9 cellular contexts compared by ENCODE assay signal in genomic region chr3:12394516-12395271, GRCh38.
DNase-seq lines count a peak whose midpoint lies in the region; ATAC-seq and TF ChIP-seq lines count a peak whose summit lies in the region.
"Had no signal": no experiment of that assay in that cellular context is flagged by ENCODE, and none has a peak within 500 bp of the region (broad histone marks: within the 10 kb centered on the region; RNA-seq: fewer than 3 reads in every experiment).

No MANE protein-coding gene starts in this region.

- no peaks in the 10 kb centered on the region for H4K20me1 ChIP-seq in Loucy (ENCODE audit: insufficient read depth, low read length, poor library complexity, severe bottlenecking)

- H3K23ac ChIP-seq in mesenchymal stem cell (ENCODE audit: low read length in 2 of 2), result no peak overlapping the region

- no peak overlapping the region for H3K18ac ChIP-seq in mesenchymal stem cell (ENCODE audit: low read depth in 1 of 2, low read length in 2 of 2)

- H3K36me3 Mint-ChIP-seq in activated CD4-positive, alpha-beta T cell treated with anti-CD3 and anti-CD28 coated beads for 36 hours (ENCODE audit: low read depth), result no peaks in the 10 kb centered on the region
- no peaks in the 10 kb centered on the region for H3K36me3 Mint-ChIP-seq in activated CD4-positive, alpha-beta T cell treated with anti-CD3 and anti-CD28 coated beads, Interleukin-2, amount 10 ng/mL, durations not matched to agents 24 days and 14 days (ENCODE audit: low read depth)

- POLR2A ChIA-PET in activated CD4-positive, alpha-beta T cell treated with anti-CD3 and anti-CD28 coated beads for 36 hours (lab: Charles Lee), result no interaction called here
- POLR2A ChIA-PET in HEK293 (lab: Yijun Ruan, JAX), result no interaction called here

- H4K8ac ChIP-seq in mesenchymal stem cell (ENCODE audit: low read length), result no peak overlapping the region

- H3K27ac ChIP-seq in HEK293 (ENCODE audit: extremely low read depth, low read depth, low read length) (no peak overlapping the region), mesenchymal stem cell (ENCODE audit: low read length, poor library complexity, severe bottlenecking) (no peak overlapping the region)

- H2BK5ac ChIP-seq in mesenchymal stem cell (ENCODE audit: low read depth, low read length, poor library complexity, severe bottlenecking), result no peak overlapping the region

- H2BK15ac ChIP-seq in mesenchymal stem cell (ENCODE audit: low read depth, poor library complexity, severe bottlenecking), result no peak overlapping the region

- WGBS in mesenchymal stem cell, result 100% methylated on average over 2 of the region's 4 CpGs

- H2BK120ac ChIP-seq in mesenchymal stem cell (ENCODE audit: low read depth, low read length), result no peak overlapping the region

- H3K4me3 ChIP-seq in HEK293 (ENCODE audit: low read depth, low read length) (no peak overlapping the region), Loucy (ENCODE audit: low read length, poor library complexity, severe bottlenecking) (no peak overlapping the region), mesenchymal stem cell (ENCODE audit: insufficient read depth in 1 of 2, low read depth in 1 of 2, low read length in 2 of 2) (peak overlapping the region in 1 of 2 experiments; percentile 41)

- peak overlapping the region; percentile 23 for H3K4me3 Mint-ChIP-seq in activated CD4-positive, alpha-beta T cell treated with anti-CD3 and anti-CD28 coated beads for 36 hours
- no peak overlapping the region for H3K4me3 Mint-ChIP-seq in activated CD4-positive, alpha-beta T cell treated with anti-CD3 and anti-CD28 coated beads, Interleukin-2, amount 10 ng/mL, durations not matched to agents 24 days and 14 days

- no peak overlapping the region for H4K91ac ChIP-seq in mesenchymal stem cell (ENCODE audit: low read length)

- H3K27ac Mint-ChIP-seq in activated CD4-positive, alpha-beta T cell treated with anti-CD3 and anti-CD28 coated beads for 36 hours, result no peak overlapping the region
- no peak overlapping the region for H3K27ac Mint-ChIP-seq in activated CD4-positive, alpha-beta T cell treated with anti-CD3 and anti-CD28 coated beads, Interleukin-2, amount 10 ng/mL, durations not matched to agents 24 days and 14 days

- H2AK5ac ChIP-seq in mesenchymal stem cell (ENCODE audit: low read length, severe bottlenecking), result no peak overlapping the region

- H3K4me2 ChIP-seq in Loucy (ENCODE audit: low read depth, low read length, poor library complexity, severe bottlenecking) (peak overlapping the region; percentile 17), mesenchymal stem cell (ENCODE audit: low read length, poor library complexity, severe bottlenecking) (no peak overlapping the region)

- CTCF ChIA-PET in activated CD4-positive, alpha-beta T cell treated with anti-CD3 and anti-CD28 coated beads for 36 hours (lab: Charles Lee), result interaction anchor here (1.0 to 2.2 kb wide), 5 partner anchors 13 to 275 kb away, joined by 3 to 9 read pairs (median 4); no protein-coding TSS in a partner anchor
- CTCF ChIA-PET in HEK293 (lab: Yijun Ruan, JAX), result no interaction called here

- no peaks in the 10 kb centered on the region for H3K9me3 Mint-ChIP-seq in activated CD4-positive, alpha-beta T cell treated with anti-CD3 and anti-CD28 coated beads for 36 hours (ENCODE audit: low read depth)
- H3K9me3 Mint-ChIP-seq in activated CD4-positive, alpha-beta T cell treated with anti-CD3 and anti-CD28 coated beads, Interleukin-2, amount 10 ng/mL, durations not matched to agents 24 days and 14 days, result no peaks in the 10 kb centered on the region

- H3K79me1 ChIP-seq in mesenchymal stem cell (replicated peaks; ENCODE audit: low read length, poor library complexity, severe bottlenecking), result peaks cover 3% of the 10 kb centered on the region

- H3K4me1 Mint-ChIP-seq in activated CD4-positive, alpha-beta T cell treated with anti-CD3 and anti-CD28 coated beads for 36 hours, result peaks cover 22% of the 10 kb centered on the region
- H3K4me1 Mint-ChIP-seq in activated CD4-positive, alpha-beta T cell treated with anti-CD3 and anti-CD28 coated beads, Interleukin-2, amount 10 ng/mL, durations not matched to agents 24 days and 14 days, result peaks cover 9% of the 10 kb centered on the region

- no peak for TF ChIP-seq CTCF in HEK293 (tag by site-specific recombination; IDR thresholded peaks at IDR 0.05)
- no peak for TF ChIP-seq CTCF in Loucy (conservative IDR thresholded peaks at IDR 0.05; ENCODE audit: low read length)

- H3F3A ChIP-seq in Loucy (ENCODE audit: low read depth), result no peaks in the 10 kb centered on the region

- H3K36me3 ChIP-seq in HEK293 (ENCODE audit: control insufficient read depth in 2 of 2, insufficient read depth in 1 of 2, low read length in 2 of 2) (no peaks in the 10 kb centered on the region), Loucy (ENCODE audit: insufficient read depth, low read length) (no peaks in the 10 kb centered on the region), mesenchymal stem cell (ENCODE audit: control insufficient read depth in 1 of 2, insufficient read depth in 2 of 2, low read depth in 1 of 2, low read length in 2 of 2) (peaks cover 0 to 28% of the 10 kb centered on the region in 2 experiments)

- H3K9me3 ChIP-seq in HEK293 (ENCODE audit: control insufficient read depth, insufficient read depth, low read depth, low read length) (no peaks in the 10 kb centered on the region), Loucy (ENCODE audit: insufficient read depth, low read depth, low read length) (no peaks in the 10 kb centered on the region), mesenchymal stem cell (ENCODE audit: control insufficient read depth, low read length) (no peaks in the 10 kb centered on the region)

- DNase-seq in activated CD4-positive, alpha-beta T cell treated with anti-CD3 and anti-CD28 coated beads for 36 hours, result no peak
- no peak for DNase-seq in activated CD4-positive, alpha-beta T cell treated with anti-CD3 and anti-CD28 coated beads, Interleukin-2, amount 10 ng/mL, durations not matched to agents 24 days and 14 days
- DNase-seq in mesenchymal stem cell (no peak), left lobe of liver (ENCODE audit: low spot score) (no peak), C1 segment of cervical spinal cord (lab: John Stamatoyannopoulos, UW) (no peak), middle frontal gyrus (ENCODE audit: extremely low spot score, low spot score) (no peak)
- DNase-seq: aorta had no signal

- H2BK12ac ChIP-seq in mesenchymal stem cell (ENCODE audit: low read length in 2 of 2), result no peak overlapping the region

- H3K9ac ChIP-seq in Loucy (ENCODE audit: low read depth, low read length, poor library complexity, severe bottlenecking), result no peak overlapping the region
- H3K9ac ChIP-seq in mesenchymal stem cell (ENCODE audit: low read length), result peak overlapping the region; percentile 39

- no peaks in the 10 kb centered on the region for H3K79me2 ChIP-seq in Loucy (ENCODE audit: insufficient read depth, low read length)

- intact Hi-C loops in activated CD4-positive, alpha-beta T cell treated with anti-CD3 and anti-CD28 coated beads for 36 hours (cut with DNase I, micrococcal nuclease), result loop anchor here (1.0 to 2.0 kb wide), 6 partner anchors 21 to 200 kb away; no protein-coding TSS in a partner anchor
- intact Hi-C loops in activated CD4-positive, alpha-beta T cell treated with anti-CD3 and anti-CD28 coated beads, Interleukin-2, amount 10 ng/mL, durations not matched to agents 24 days and 14 days (cut with micrococcal nuclease), result loop anchor here (1.0 to 5.0 kb wide), 6 partner anchors 21 to 207 kb away; no protein-coding TSS in a partner anchor

- no peak overlapping the region for H3K4ac ChIP-seq in mesenchymal stem cell (ENCODE audit: low read depth in 1 of 2, low read length in 2 of 2)

- peaks cover 25% of the 10 kb centered on the region for H3K27me3 Mint-ChIP-seq in activated CD4-positive, alpha-beta T cell treated with anti-CD3 and anti-CD28 coated beads for 36 hours
- H3K27me3 Mint-ChIP-seq in activated CD4-positive, alpha-beta T cell treated with anti-CD3 and anti-CD28 coated beads, Interleukin-2, amount 10 ng/mL, durations not matched to agents 24 days and 14 days, result peaks cover 10% of the 10 kb centered on the region

- no peak overlapping the region for H3K14ac ChIP-seq in mesenchymal stem cell (ENCODE audit: low read length in 2 of 2)

- H2AFZ ChIP-seq in Loucy (ENCODE audit: low read length), result peak overlapping the region; percentile 15; the same call in 1 of the 2 replicates
- H2AFZ ChIP-seq in mesenchymal stem cell (ENCODE audit: low read depth, low read length), result no peak overlapping the region

- no peaks in the 10 kb centered on the region for H3K27me3 ChIP-seq in Loucy (ENCODE audit: insufficient read depth, low read length, poor library complexity, severe bottlenecking)
- no peaks in the 10 kb centered on the region for H3K27me3 ChIP-seq in mesenchymal stem cell (ENCODE audit: control insufficient read depth in 1 of 2, insufficient read depth in 1 of 2, low read length in 2 of 2)

- ATAC-seq in activated CD4-positive, alpha-beta T cell treated with anti-CD3 and anti-CD28 coated beads for 36 hours, result peak; percentile 2
- ATAC-seq in left lobe of liver, result no peak

- H3K4me1 ChIP-seq in HEK293 (ENCODE audit: control insufficient read depth, insufficient read depth, low read length) (peaks cover 4% of the 10 kb centered on the region; the same call in 1 of the 2 replicates), Loucy (ENCODE audit: insufficient read depth, low read length, poor library complexity, severe bottlenecking) (peaks cover 20% of the 10 kb centered on the region), mesenchymal stem cell (ENCODE audit: control insufficient read depth, insufficient read depth, low read depth, low read length) (no peaks in the 10 kb centered on the region)

- H3K9me2 ChIP-seq in Loucy (replicated peaks; ENCODE audit: low read depth, low read length), result no peaks in the 10 kb centered on the region

TF ChIP-seq in HEK293, 187 proteins besides CTCF, POLR2A, EP300 and RAD21 (continues in another document):
- peak; percentile 50; the same call in 1 of the 2 replicates for TF ChIP-seq BCL6B (tag by site-specific recombination; IDR thresholded peaks at IDR 0.05)
